ENCODE assay signal across 23 cellular contexts in the genomic region with DNA sequence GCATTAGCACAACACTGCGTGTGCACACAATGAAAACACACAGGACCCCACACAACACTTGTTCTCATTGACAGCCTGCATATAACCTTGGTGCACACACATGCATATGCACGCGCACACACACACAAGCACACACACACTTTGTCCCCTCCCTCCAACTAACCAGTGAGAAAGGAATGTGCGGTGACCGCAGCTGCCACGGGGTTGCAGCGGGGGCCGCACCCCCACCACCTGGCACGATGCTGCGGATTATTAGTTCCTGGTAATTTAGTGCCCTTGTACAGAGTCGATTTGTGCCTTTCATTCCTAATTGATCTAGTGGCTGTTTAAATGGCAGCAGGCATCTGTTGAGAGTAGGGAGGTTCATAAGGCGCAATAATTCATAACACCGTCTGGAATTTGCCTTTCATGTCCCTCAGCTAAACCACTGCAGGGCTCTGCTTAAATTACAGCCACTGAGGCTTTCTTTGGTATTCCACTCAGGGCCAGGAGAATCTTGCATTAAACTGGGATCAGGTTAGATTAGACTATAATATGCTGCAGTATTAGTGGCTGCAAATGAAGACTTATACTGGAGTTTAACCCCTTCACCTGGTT.
DNase-seq lines count a peak whose midpoint lies in the region; ATAC-seq and TF ChIP-seq lines count a peak whose summit lies in the region.
"Had no signal": no experiment of that assay in that cellular context is flagged by ENCODE, and none has a peak within 500 bp of the region (broad histone marks: within the 10 kb centered on the region; RNA-seq: fewer than 3 reads in every experiment).

No MANE protein-coding gene starts in this region.

- H3K27ac Mint-ChIP-seq in glutamatergic neuron (ENCODE audit: unreplicated experiment), result peak overlapping the region; percentile 56
- H3K27ac Mint-ChIP-seq: CD8-positive, alpha-beta T cell; naive thymus-derived CD8-positive, alpha-beta T cell; progenitor cell of endocrine pancreas; stimulated activated naive CD8-positive, alpha-beta T cell treated with anti-CD3 and anti-CD28 coated beads, Interleukin-15, Interleukin-2, amounts not matched to agents 100 ng/mL and 50 ng/mL, for 24 hours had no signal

- peaks cover 3% of the 10 kb centered on the region for H3K9me3 Mint-ChIP-seq in glutamatergic neuron (ENCODE audit: unreplicated experiment)
- no peaks in the 10 kb centered on the region for H3K9me3 Mint-ChIP-seq in activated T-cell treated with anti-CD3 and anti-CD28 coated beads, Interleukin-2, amount 50 U/mL, for 4 hours
- H3K9me3 Mint-ChIP-seq: CD8-positive, alpha-beta T cell; H9; naive thymus-derived CD8-positive, alpha-beta T cell; stimulated activated naive CD8-positive, alpha-beta T cell treated with anti-CD3 and anti-CD28 coated beads, Interleukin-15, Interleukin-2, amounts not matched to agents 100 ng/mL and 50 ng/mL, for 24 hours had no signal

- no peaks in the 10 kb centered on the region for H3K9me3 ChIP-seq in SJCRH30 (replicated peaks)
- H3K9me3 ChIP-seq in skeletal muscle tissue (ENCODE audit: control insufficient read depth in 3 of 3, low read length in 3 of 3), result no peaks in the 10 kb centered on the region
- H3K9me3 ChIP-seq: tibial nerve had no signal

- no peak for TF ChIP-seq CTCF in glutamatergic neuron (IDR thresholded peaks at IDR 0.05; ENCODE audit: partially characterized antibody, unreplicated experiment)

- no peak overlapping the region for H3K4me3 Mint-ChIP-seq in glutamatergic neuron (ENCODE audit: unreplicated experiment)
- no peak overlapping the region for H3K4me3 Mint-ChIP-seq in activated T-cell treated with anti-CD3 and anti-CD28 coated beads, Interleukin-2, amount 50 U/mL, for 4 hours
- H3K4me3 Mint-ChIP-seq: CD8-positive, alpha-beta T cell; H9; naive thymus-derived CD8-positive, alpha-beta T cell; stimulated activated naive CD8-positive, alpha-beta T cell treated with anti-CD3 and anti-CD28 coated beads, Interleukin-15, Interleukin-2, amounts not matched to agents 100 ng/mL and 50 ng/mL, for 24 hours had no signal

- H3K27me3 ChIP-seq in SJCRH30 (no peaks in the 10 kb centered on the region), skeletal muscle tissue (ENCODE audit: control insufficient read depth in 3 of 3, insufficient read depth in 3 of 3, low read length in 3 of 3) (no peaks in the 10 kb centered on the region)
- H3K27me3 ChIP-seq: tibial nerve had no signal

- peaks cover 5% of the 10 kb centered on the region for H3K36me3 Mint-ChIP-seq in glutamatergic neuron (ENCODE audit: unreplicated experiment)
- no peaks in the 10 kb centered on the region for H3K36me3 Mint-ChIP-seq in activated T-cell treated with anti-CD3 and anti-CD28 coated beads, Interleukin-2, amount 50 U/mL, for 4 hours (ENCODE audit: insufficient read depth)
- H3K36me3 Mint-ChIP-seq: CD8-positive, alpha-beta T cell; naive thymus-derived CD8-positive, alpha-beta T cell had no signal

- no peak for ATAC-seq in activated T-cell treated with anti-CD3 and anti-CD28 coated beads, Interleukin-2, amount 50 U/mL, for 4 hours
- no peak for ATAC-seq in HG02852 (IDR thresholded peaks at IDR 0.05; ENCODE audit: unreplicated experiment)
- ATAC-seq: CD8-positive, alpha-beta T cell; left cardiac atrium; naive thymus-derived CD8-positive, alpha-beta T cell had no signal

- H3K4me3 ChIP-seq in SJCRH30 (no peak overlapping the region), skeletal muscle tissue (ENCODE audit: low read length in 3 of 3) (peak overlapping the region in 2 of 3 donors; percentile 54 to 56)
- H3K4me3 ChIP-seq: tibial nerve had no signal

- H3K27me3 Mint-ChIP-seq in glutamatergic neuron (ENCODE audit: unreplicated experiment), result no peaks in the 10 kb centered on the region
- peaks cover 23% of the 10 kb centered on the region for H3K27me3 Mint-ChIP-seq in activated T-cell treated with anti-CD3 and anti-CD28 coated beads, Interleukin-2, amount 50 U/mL, for 4 hours (ENCODE audit: low read depth)
- H3K27me3 Mint-ChIP-seq: progenitor cell of endocrine pancreas had no signal

- peak in 2 of 3 experiments; percentile 59 to 81 for DNase-seq in NCI-H1417 (lab: John Stamatoyannopoulos, UW)
- DNase-seq in SJCRH30, result peak; percentile 24 to 43
- no peak for DNase-seq in glutamatergic neuron
- DNase-seq in activated T-cell treated with anti-CD3 and anti-CD28 coated beads, Interleukin-2, amount 50 U/mL, for 4 hours, result no peak
- no peak for DNase-seq in stimulated activated CD4-positive, alpha-beta T cell treated with anti-CD3 and anti-CD28 coated beads, Interleukin-2, amount 100 ng/mL, for 48 hours
- DNase-seq: activated CD8-positive, alpha-beta memory T cell treated with anti-CD3 and anti-CD28 coated beads, Interleukin-2, amount 50 U/mL, for 48 hours; activated effector memory CD4-positive, alpha-beta T cell treated with anti-CD3 and anti-CD28 coated beads, Interleukin-2, amount 50 U/mL, for 16 hours; CD8-positive, alpha-beta T cell; DMS79 treated with DMSO at 0.1 percent for 48 hours; effector CD4-positive, alpha-beta T cell; H9; left cardiac atrium; naive thymus-derived CD8-positive, alpha-beta T cell; NCI-H1092; small intestine; stimulated activated CD4-positive, alpha-beta T cell treated with anti-CD3 and anti-CD28 coated beads, Interleukin-4, amount 100 ng/mL, for 1 hour; T-helper 2 cell had no signal

- H3K4me1 ChIP-seq in SJCRH30 (peaks cover 6% of the 10 kb centered on the region), skeletal muscle tissue (ENCODE audit: control insufficient read depth in 3 of 3, insufficient read depth in 3 of 3, low read length in 3 of 3) (peaks cover 22 to 37% (median 36%) of the 10 kb centered on the region in 3 donors)
- H3K4me1 ChIP-seq: tibial nerve had no signal

- H3K9ac ChIP-seq in skeletal muscle tissue (ENCODE audit: low read depth in 1 of 3, low read length in 3 of 3), result peak overlapping the region in 2 of 3 donors; percentile 27 to 62

- H3K4me1 Mint-ChIP-seq in glutamatergic neuron (ENCODE audit: low read depth, unreplicated experiment), result peaks cover 13% of the 10 kb centered on the region
- no peaks in the 10 kb centered on the region for H3K4me1 Mint-ChIP-seq in activated T-cell treated with anti-CD3 and anti-CD28 coated beads, Interleukin-2, amount 50 U/mL, for 4 hours (ENCODE audit: low read depth)
- H3K4me1 Mint-ChIP-seq: naive thymus-derived CD8-positive, alpha-beta T cell had no signal

- no peaks in the 10 kb centered on the region for H3K36me3 ChIP-seq in SJCRH30
- H3K36me3 ChIP-seq in skeletal muscle tissue (ENCODE audit: control insufficient read depth in 3 of 3, insufficient read depth in 3 of 3, low read length in 3 of 3), result peaks cover 3 to 13% (median 5%) of the 10 kb centered on the region in 3 donors

- H3K27ac ChIP-seq in SJCRH30 (peak overlapping the region; percentile 7; the same call in 1 of the 2 replicates), skeletal muscle tissue (ENCODE audit: low read depth, low read length) (peak overlapping the region; percentile 25)
- H3K27ac ChIP-seq: tibial nerve, VCaP had no signal

Comparison
In these comparisons a context has a peak if more than half of its experiments do, and no peak if none do; other contexts are left out.
1. DNase-seq: peak in NCI-H1417 (2 of 3) and SJCRH30 (2 of 2); none in glutamatergic neuron (single experiment), activated T-cell treated with anti-CD3 and anti-CD28 coated beads, Interleukin-2, amount 50 U/mL, for 4 hours (single experiment) and stimulated activated CD4-positive, alpha-beta T cell treated with anti-CD3 and anti-CD28 coated beads, Interleukin-2, amount 100 ng/mL, for 48 hours (0 of 2).